ENCODE assay signal across 1 cellular context in genomic region chr3:99665017-99665416, GRCh38.
TF ChIP-seq lines count a peak whose summit lies in the region.

No MANE protein-coding gene starts in this region.

TF ChIP-seq in IMR-90, 13 proteins besides CTCF, POLR2A, EP300 and RAD21 (continued from another document):
- TF ChIP-seq ELK1 (IDR thresholded peaks at IDR 0.05; ENCODE audit: borderline replicate concordance, low read depth, low read length) (no peak), FOS (IDR thresholded peaks at IDR 0.05; ENCODE audit: low read depth, low read length) (no peak), BHLHE40 (IDR thresholded peaks at IDR 0.05; ENCODE audit: low read depth, low read length) (no peak)
